In genomic region chr9:91659529-91660294, GRCh38 we compare ENCODE assay signal across 8 cellular contexts.
DNase-seq lines count a peak whose midpoint lies in the region; ATAC-seq and TF ChIP-seq lines count a peak whose summit lies in the region.

No MANE protein-coding gene starts in this region.

- H3K4me3 Mint-ChIP-seq in Calu3 (ENCODE audit: low read depth, unreplicated experiment), result no peak overlapping the region

- peaks cover 0 to 5% (median 0%) of the 10 kb centered on the region in 4 donors for H3K4me1 ChIP-seq in right lobe of liver

- TF ChIP-seq CTCF in Calu3 (IDR thresholded peaks at IDR 0.05; ENCODE audit: unreplicated experiment), result no peak
- TF ChIP-seq CTCF in right lobe of liver (IDR thresholded peaks at IDR 0.05), result peak in 2 of 4 donors; percentile 6 to 16

- no peaks in the 10 kb centered on the region for H3K36me3 ChIP-seq in right lobe of liver

- CTCF ChIA-PET in Calu3 (lab: Charles Lee), result interaction anchor here (0.5 kb wide), 1 partner anchor 373 kb away, joined by 8 read pairs; no protein-coding TSS in a partner anchor

- no peaks in the 10 kb centered on the region for H3K4me1 Mint-ChIP-seq in Calu3 (ENCODE audit: low read depth, unreplicated experiment)

- no peaks in the 10 kb centered on the region for H3K9me3 Mint-ChIP-seq in Calu3 (ENCODE audit: low read depth, unreplicated experiment)

- no peaks in the 10 kb centered on the region for H3K36me3 Mint-ChIP-seq in Calu3 (ENCODE audit: insufficient read depth, unreplicated experiment)

- intact Hi-C loops in Calu3 (cut with micrococcal nuclease; ENCODE audit: unreplicated experiment), result no loop called here
- intact Hi-C loops in right lobe of liver (cut with DNase I), result no loop called here

- DNase-seq in Calu3 (peak; percentile 4), HT-29 (ENCODE audit: low spot score) (peak; percentile 24), amniotic epithelial cell (ENCODE audit: low read depth) (peak; percentile 21), right lobe of liver (no peak), nucleus accumbens (lab: John Stamatoyannopoulos, UW) (no peak)

- no peak overlapping the region for H3K27ac Mint-ChIP-seq in Calu3 (ENCODE audit: unreplicated experiment)

- TF ChIP-seq POLR2A in right lobe of liver (IDR thresholded peaks at IDR 0.05), result no peak

- no peaks in the 10 kb centered on the region for H3K27me3 ChIP-seq in right lobe of liver

- no peaks in the 10 kb centered on the region for H3K9me3 ChIP-seq in right lobe of liver

- H3K4me3 ChIP-seq in right lobe of liver, result no peak overlapping the region

- no TSS peak for BruUV-seq in Calu3 (replicated peaks; lab: Mats Ljungman, UMichigan)

- peaks cover 57% of the 10 kb centered on the region for H3K27me3 Mint-ChIP-seq in Calu3 (ENCODE audit: unreplicated experiment)

- ATAC-seq in right lobe of liver (peak; percentile 24 to 30 (median 28)), HG03108 (IDR thresholded peaks at IDR 0.05; ENCODE audit: unreplicated experiment) (no peak), GM19463 (IDR thresholded peaks at IDR 0.05; ENCODE audit: unreplicated experiment) (no peak), GM21528 (IDR thresholded peaks at IDR 0.05; ENCODE audit: low FRiP score, unreplicated experiment) (no peak)

- WGBS in right lobe of liver (ENCODE audit: insufficient coverage, low coverage, low lambda C conversion rate, missing lambda C conversion rate), result 58% methylated on average over 4 of the region's 4 CpGs

- no peak overlapping the region for H3K27ac ChIP-seq in right lobe of liver

Comparison
In these comparisons a context has a peak if more than half of its experiments do, and no peak if none do; other contexts are left out.
1. DNase-seq: peak in Calu3 (single experiment), HT-29 (single experiment) and amniotic epithelial cell (single experiment); none in right lobe of liver (0 of 3) and nucleus accumbens (0 of 56).
2. ATAC-seq: peak in right lobe of liver (4 of 4); none in HG03108 (single experiment), GM19463 (single experiment) and GM21528 (single experiment).